Comparison of ENCODE assay signal across 8 cellular contexts in the genomic region with DNA sequence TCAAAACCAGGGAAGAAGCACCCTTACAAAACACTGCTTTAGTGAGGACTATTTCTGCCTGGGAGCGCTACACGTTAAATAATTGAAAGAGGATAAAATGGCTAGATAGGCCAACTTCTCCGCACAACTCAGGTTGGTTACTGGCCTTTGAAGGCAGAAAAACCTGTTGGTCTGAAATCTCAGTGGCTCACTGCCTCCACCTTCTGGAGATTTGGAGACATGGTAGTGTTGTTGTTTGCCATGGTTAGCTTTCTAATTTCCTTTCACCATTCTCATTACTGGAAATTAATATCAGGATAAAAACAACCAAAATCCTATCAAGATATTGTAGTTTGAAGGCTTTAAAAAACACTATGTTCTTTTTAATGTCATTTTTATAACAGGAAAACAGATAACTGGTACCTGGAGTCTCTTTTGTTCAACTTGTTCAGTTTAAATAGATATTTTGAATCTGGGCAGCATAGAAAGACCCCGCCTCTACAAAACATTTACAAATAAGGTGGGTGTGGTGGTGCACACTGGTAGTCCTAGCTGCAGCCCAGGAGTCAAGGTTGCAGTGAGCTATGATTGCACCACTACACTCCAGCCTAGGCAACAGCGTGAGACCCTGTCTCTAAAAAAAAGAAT. TPM values are rescaled to one million over a fixed set of nuclear protein-coding genes. Genes with fewer than 3 reads are reported as not detected.
DNase-seq lines count a peak whose midpoint lies in the region; ATAC-seq, FAIRE-seq and TF ChIP-seq lines count a peak whose summit lies in the region.

No MANE protein-coding gene starts in this region.

- intact Hi-C loops in sciatic nerve (cut with DNase I), result no loop called here

- no peak overlapping the region for H3K9ac ChIP-seq in SU-DHL-6 (ENCODE audit: low read length)
- no peak overlapping the region for H3K9ac ChIP-seq in adipocyte (ENCODE audit: low read length)

- H3K4me1 ChIP-seq in adipocyte (ENCODE audit: control insufficient read depth, insufficient read depth, low read length), result no peaks in the 10 kb centered on the region
- H3K4me1 ChIP-seq in right atrium auricular region, result no peaks in the 10 kb centered on the region

- H3K9me2 ChIP-seq in SU-DHL-6 (replicated peaks; ENCODE audit: insufficient read depth, low read length), result no peaks in the 10 kb centered on the region

- peak; percentile 78 for ATAC-seq in GM21529 (IDR thresholded peaks at IDR 0.05; ENCODE audit: unreplicated experiment)
- peak; percentile 60 for ATAC-seq in sciatic nerve
- ATAC-seq in GM19397 (IDR thresholded peaks at IDR 0.05; ENCODE audit: unreplicated experiment), result no peak

- no peak overlapping the region for H2AFZ ChIP-seq in SU-DHL-6 (ENCODE audit: low read depth, low read length, severe bottlenecking)

- H4K20me1 ChIP-seq in SU-DHL-6 (ENCODE audit: low read depth, low read length), result no peaks in the 10 kb centered on the region

- H3K9me3 ChIP-seq in SU-DHL-6 (ENCODE audit: insufficient read depth, low read length) (no peaks in the 10 kb centered on the region), adipocyte (ENCODE audit: control insufficient read depth, low read length) (no peaks in the 10 kb centered on the region), right atrium auricular region (no peaks in the 10 kb centered on the region)

- H3K4me3 ChIP-seq in SU-DHL-6 (ENCODE audit: insufficient read depth, low read length, poor library complexity, severe bottlenecking), result no peak overlapping the region
- H3K4me3 ChIP-seq in adipocyte (ENCODE audit: low read length), result no peak overlapping the region
- H3K4me3 ChIP-seq in right atrium auricular region, result no peak overlapping the region

- DNase-seq in D721Med (ENCODE audit: insufficient read length, low spot score) (no peak), NAMALWA (ENCODE audit: low spot score) (peak; percentile 84), adipocyte (ENCODE audit: low read depth) (peak; percentile 83), right atrium auricular region (ENCODE audit: low spot score) (no peak), sciatic nerve (ENCODE audit: low spot score) (peak; percentile 65)

- TF ChIP-seq CTCF in D721Med (IDR thresholded peaks at IDR 0.05; ENCODE audit: insufficient read depth, missing control alignments) (peak; percentile 94), SU-DHL-6 (IDR thresholded peaks at IDR 0.05; ENCODE audit: insufficient read depth, low read length, poor library complexity, severe bottlenecking) (peak; percentile 49), right atrium auricular region (IDR thresholded peaks at IDR 0.05) (peak; percentile 52 to 85)

- H3K27ac ChIP-seq in SU-DHL-6 (ENCODE audit: low read depth, low read length), result no peak overlapping the region
- H3K27ac ChIP-seq in right atrium auricular region, result no peak overlapping the region

- H3K36me3 ChIP-seq in SU-DHL-6 (ENCODE audit: low read length) (no peaks in the 10 kb centered on the region), adipocyte (ENCODE audit: control insufficient read depth, insufficient read depth, low read length, severe bottlenecking) (no peaks in the 10 kb centered on the region), right atrium auricular region (no peaks in the 10 kb centered on the region)

- no peaks in the 10 kb centered on the region for H3K79me2 ChIP-seq in SU-DHL-6 (ENCODE audit: insufficient read depth, low read length)

- peak; percentile 90 for FAIRE-seq in D721Med (lab: Jason Lieb, UNC)

- no peaks in the 10 kb centered on the region for H3F3A ChIP-seq in SU-DHL-6 (ENCODE audit: insufficient read depth)

- no peak overlapping the region for H3K4me2 ChIP-seq in SU-DHL-6 (ENCODE audit: low read depth, low read length, poor library complexity, severe bottlenecking)

- H3K27me3 ChIP-seq in SU-DHL-6 (ENCODE audit: low read length) (no peaks in the 10 kb centered on the region), adipocyte (replicated peaks; ENCODE audit: control insufficient read depth, insufficient read depth, low read length) (no peaks in the 10 kb centered on the region), right atrium auricular region (no peaks in the 10 kb centered on the region)

RNA-seq across cellular contexts. Expression of a gene that starts 27.5 kb away (rescaled TPM):
- 10 to 100 TPM; 47.9 to 49.4 TPM for total RNA-seq in right atrium auricular region
- total RNA-seq in sciatic nerve, result 167 TPM

Comparison
In these comparisons a context has a peak if more than half of its experiments do, and no peak if none do; other contexts are left out.
1. DNase-seq: peak in NAMALWA (single experiment), adipocyte (single experiment) and sciatic nerve (single experiment); none in D721Med (single experiment) and right atrium auricular region (single experiment).
2. Peak in every context shown above with its lines, with median percentiles within 50 percentile points of each other: CTCF ChIP-seq.